12 cellular contexts compared by ENCODE assay signal in genomic region chr10:80474597-80474910, GRCh38. TPM values are rescaled to one million over a fixed set of nuclear protein-coding genes. Genes with fewer than 3 reads are reported as not detected.
A peak's percentile ranks its signal among the peaks of the same experiment; 100 is the strongest.
DNase-seq lines count a peak whose midpoint lies in the region; ATAC-seq and TF ChIP-seq lines count a peak whose summit lies in the region.
"Had no signal": no experiment of that assay in that cellular context is flagged by ENCODE, and none has a peak within 500 bp of the region (broad histone marks: within the 10 kb centered on the region; RNA-seq: fewer than 3 reads in every experiment).

No MANE protein-coding gene starts in this region.

- no peak for TF ChIP-seq POLR2A in gastrocnemius medialis (IDR thresholded peaks at IDR 0.05)

- CTCF ChIA-PET in Caco-2 (lab: Charles Lee): interaction anchor here (0.8 kb wide), 1 partner anchor 31 kb away, joined by 5 read pairs; no protein-coding TSS in a partner anchor
- CTCF ChIA-PET in activated B cell treated with CpG ODN at 0.5 μM for 24 hours (lab: Charles Lee): interaction anchor here (1.4 kb wide), 1 partner anchor 15 kb away, joined by 4 read pairs; no protein-coding TSS in a partner anchor

- BruUV-seq in Caco-2 (replicated peaks; lab: Mats Ljungman, UMichigan): no TSS peak

- H3K27ac ChIP-seq in gastrocnemius medialis: peak overlapping the region; percentile 7 to 95 (median 68)
- H3K27ac ChIP-seq in SJCRH30: no peak overlapping the region

- no peak for ATAC-seq in activated B cell treated with CpG ODN at 0.5 μM for 24 hours (ENCODE audit: low read depth)
- ATAC-seq in Right ventricle myocardium superior (ENCODE audit: poor library complexity): peak; percentile 40
- ATAC-seq in gastrocnemius medialis: no peak

- POLR2A ChIA-PET in Caco-2 (lab: Charles Lee): no interaction called here
- POLR2A ChIA-PET in activated B cell treated with CpG ODN at 0.5 μM for 24 hours (lab: Charles Lee): interaction anchor here (0.6 to 1.3 kb wide), 2 partner anchors 16 to 26 kb away, joined by 3 to 13 read pairs; no protein-coding TSS in a partner anchor

- peaks cover 81% of the 10 kb centered on the region for H3K36me3 Mint-ChIP-seq in Caco-2 (ENCODE audit: insufficient read depth, unreplicated experiment)
- H3K36me3 Mint-ChIP-seq in activated B cell treated with CpG ODN at 0.5 μM for 24 hours (ENCODE audit: low read depth): peaks cover 37% of the 10 kb centered on the region

- H3K4me3 ChIP-seq in Caco-2 (ENCODE audit: low read depth, low read length) (no peak overlapping the region), gastrocnemius medialis (no peak overlapping the region), SJCRH30 (no peak overlapping the region)

- H3K4me1 ChIP-seq in Caco-2: peaks cover 21% of the 10 kb centered on the region
- peaks cover 20 to 25% of the 10 kb centered on the region in 2 donors for H3K4me1 ChIP-seq in gastrocnemius medialis
- H3K4me1 ChIP-seq in SJCRH30: peaks cover 10% of the 10 kb centered on the region

- H3K9me3 ChIP-seq in Caco-2 (no peaks in the 10 kb centered on the region), gastrocnemius medialis (no peaks in the 10 kb centered on the region), SJCRH30 (replicated peaks) (no peaks in the 10 kb centered on the region)

- in situ Hi-C loops in gastrocnemius medialis (cut with MboI; ENCODE audit: low sequenced_read_pairs in 4 of 4): no loop called here

- H3K36me3 ChIP-seq in Caco-2 (ENCODE audit: control insufficient read depth, insufficient read depth, low read length) (peaks cover 5% of the 10 kb centered on the region), gastrocnemius medialis (no peaks in the 10 kb centered on the region), SJCRH30 (peaks cover 12% of the 10 kb centered on the region)

- H3K4me1 Mint-ChIP-seq in Caco-2 (ENCODE audit: low read depth, unreplicated experiment) (peaks cover 48% of the 10 kb centered on the region), activated B cell treated with CpG ODN at 0.5 μM for 24 hours (peaks cover 49% of the 10 kb centered on the region)

- H3K27ac Mint-ChIP-seq in Caco-2 (ENCODE audit: unreplicated experiment) (peak overlapping the region; percentile 49), activated B cell treated with CpG ODN at 0.5 μM for 24 hours (peak overlapping the region; percentile 76)

- no peaks in the 10 kb centered on the region for H3K27me3 Mint-ChIP-seq in Caco-2 (ENCODE audit: insufficient read depth, unreplicated experiment)
- H3K27me3 Mint-ChIP-seq in activated B cell treated with CpG ODN at 0.5 μM for 24 hours: no peaks in the 10 kb centered on the region
- H3K27me3 Mint-ChIP-seq: naive B cell had no signal

- H3K27me3 ChIP-seq in Caco-2 (replicated peaks; ENCODE audit: control insufficient read depth, insufficient read depth, low read length) (no peaks in the 10 kb centered on the region), gastrocnemius medialis (no peaks in the 10 kb centered on the region), SJCRH30 (no peaks in the 10 kb centered on the region)

- H3K9me3 Mint-ChIP-seq in Caco-2 (ENCODE audit: unreplicated experiment) (peaks cover 14% of the 10 kb centered on the region), activated B cell treated with CpG ODN at 0.5 μM for 24 hours (peaks cover 8% of the 10 kb centered on the region)

- intact Hi-C loops in Caco-2 (cut with micrococcal nuclease; ENCODE audit: unreplicated experiment): no loop called here
- intact Hi-C loops in activated B cell treated with CpG ODN at 0.5 μM for 24 hours (cut with micrococcal nuclease): loop anchor here (5.0 kb wide), 1 partner anchor 67 kb away; the partner anchor contains the start of gene PRXL2A
- intact Hi-C loops in Right ventricle myocardium superior (cut with DNase I): no loop called here
- intact Hi-C loops in gastrocnemius medialis (cut with DNase I; ENCODE audit: low total_unique reads): no loop called here

- DNase-seq in Caco-2 (no peak), activated B cell treated with CpG ODN at 0.5 μM for 24 hours (no peak), Right ventricle myocardium superior (no peak), gastrocnemius medialis (no peak), cerebellar cortex (ENCODE audit: low spot score) (no peak), SJCRH30 (no peak), OCI-M2 (lab: John Stamatoyannopoulos, UW; ENCODE audit: unreplicated experiment) (no peak), UCSD-AML1 (lab: John Stamatoyannopoulos, UW; ENCODE audit: unreplicated experiment) (no peak)
- DNase-seq: activated T-cell treated with anti-CD3 and anti-CD28 coated beads, Interleukin-2, amount 50 U/mL, for 48 hours; naive B cell; NCI-H2107; stimulated activated CD4-positive, alpha-beta T cell treated with anti-CD3 and anti-CD28 coated beads, Interleukin-1b, Interleukin-23, amount 100 ng/mL, for 48 hours had no signal

- H3K4me3 Mint-ChIP-seq in Caco-2 (ENCODE audit: unreplicated experiment) (no peak overlapping the region), activated B cell treated with CpG ODN at 0.5 μM for 24 hours (no peak overlapping the region)

- TF ChIP-seq CTCF in Caco-2 (IDR thresholded peaks at IDR 0.05; ENCODE audit: insufficient read depth in 1 of 2, low read depth in 1 of 2, low read length in 1 of 2, severe bottlenecking in 1 of 2, unreplicated experiment in 1 of 2) (no peak), activated B cell treated with CpG ODN at 0.5 μM for 24 hours (IDR thresholded peaks at IDR 0.05) (no peak), gastrocnemius medialis (IDR thresholded peaks at IDR 0.05 in 4 of 5, conservative IDR thresholded peaks at IDR 0.05 in 1 of 5) (no peak)

RNA-seq across cellular contexts. Expression of gene TSPAN14, which starts 20.4 kb away (rescaled TPM):
- total RNA-seq in Caco-2 (2022) (138 and 140 TPM in 2 replicates), activated B cell treated with CpG ODN at 0.5 μM for 24 hours (18.9 and 20.7 TPM in 2 replicates), Right ventricle myocardium superior (36.6 TPM), gastrocnemius medialis (10 to 100 TPM; 22.6 to 29.3 (median 26.9) TPM)
- 37.7 and 40.4 TPM in 2 replicates for total RNA-seq in SJCRH30 (2014; rRNA removed; shearing (Covaris generic))
